ENCODE assay signal across 9 cellular contexts in genomic region chr14:23322568-23323517, GRCh38. TPM values are rescaled to one million over a fixed set of nuclear protein-coding genes. Genes with fewer than 3 reads are reported as not detected.
DNase-seq lines count a peak whose midpoint lies in the region; ATAC-seq and TF ChIP-seq lines count a peak whose summit lies in the region.
"Had no signal": no experiment of that assay in that cellular context is flagged by ENCODE, and none has a peak within 500 bp of the region (broad histone marks: within the 10 kb centered on the region; RNA-seq: fewer than 3 reads in every experiment).

No MANE protein-coding gene starts in this region.

- ATAC-seq in natural killer cell treated with Interleukin-12 subunit alpha and Interleukin-12 subunit beta and Interleukin-15 and Interleukin-18, amount 100 ng/mL, for 72 hours, result no peak
- no peak for ATAC-seq in HG03432 (IDR thresholded peaks at IDR 0.05; ENCODE audit: unreplicated experiment)

- peaks cover 25% of the 10 kb centered on the region for H3K36me3 ChIP-seq in BE2C
- H3K36me3 ChIP-seq in MM.1S (replicated peaks; ENCODE audit: insufficient read depth, low read length), result no peaks in the 10 kb centered on the region
- H3K36me3 ChIP-seq in ectodermal cell (ENCODE audit: control insufficient read depth, insufficient read depth, low read length), result peaks cover 26% of the 10 kb centered on the region

- peaks cover 18% of the 10 kb centered on the region for H3K79me2 ChIP-seq in MM.1S (ENCODE audit: low read length)

- H3K9me2 ChIP-seq in MM.1S (replicated peaks; ENCODE audit: insufficient read depth, low read length), result no peaks in the 10 kb centered on the region

- peaks cover 29% of the 10 kb centered on the region for H3K36me3 Mint-ChIP-seq in natural killer cell treated with Interleukin-12 subunit alpha and Interleukin-12 subunit beta and Interleukin-15 and Interleukin-18, amount 100 ng/mL, for 72 hours

- H3K27me3 ChIP-seq in BE2C, result no peaks in the 10 kb centered on the region
- H3K27me3 ChIP-seq in MM.1S (replicated peaks; ENCODE audit: insufficient read depth, low read length), result no peaks in the 10 kb centered on the region
- H3K27me3 ChIP-seq in ectodermal cell (ENCODE audit: control insufficient read depth, insufficient read depth, low read length, poor library complexity, severe bottlenecking), result no peaks in the 10 kb centered on the region

- no peaks in the 10 kb centered on the region for H4K20me1 ChIP-seq in MM.1S (ENCODE audit: insufficient read depth, low read length)

- TF ChIP-seq CTCF in BE2C (IDR thresholded peaks at IDR 0.05; ENCODE audit: low read depth, low read length) (no peak), MM.1S (IDR thresholded peaks at IDR 0.05; ENCODE audit: low read length) (no peak)

- no peaks in the 10 kb centered on the region for H3K9me3 Mint-ChIP-seq in natural killer cell treated with Interleukin-12 subunit alpha and Interleukin-12 subunit beta and Interleukin-15 and Interleukin-18, amount 100 ng/mL, for 72 hours

- peak overlapping the region; percentile 74 for H3K9ac ChIP-seq in MM.1S (ENCODE audit: low read length)

- WGBS in ectodermal cell, 2 experiments, result 62 to 65% methylated on average over 10 of the region's 10 CpGs

- H3K4me3 Mint-ChIP-seq in natural killer cell treated with Interleukin-12 subunit alpha and Interleukin-12 subunit beta and Interleukin-15 and Interleukin-18, amount 100 ng/mL, for 72 hours, result peak overlapping the region; percentile 96

- H3K4me3 ChIP-seq in BE2C (ENCODE audit: low read depth, low read length), result peak overlapping the region; percentile 100
- H3K4me3 ChIP-seq in MM.1S (ENCODE audit: low read length), result peak overlapping the region; percentile 76
- peak overlapping the region; percentile 95 for H3K4me3 ChIP-seq in ectodermal cell (ENCODE audit: insufficient read depth, low read depth, low read length)

- H3K27ac ChIP-seq in MM.1S (ENCODE audit: low read length) (no peak overlapping the region), ectodermal cell (ENCODE audit: insufficient read depth, low read depth, low read length, poor library complexity, severe bottlenecking) (peak overlapping the region; percentile 63)

- no peak for DNase-seq in BE2C
- no peak for DNase-seq in MM.1S
- DNase-seq in natural killer cell treated with Interleukin-12 subunit alpha and Interleukin-12 subunit beta and Interleukin-15 and Interleukin-18, amount 100 ng/mL, for 72 hours (ENCODE audit: low spot score), result no peak
- DNase-seq in medulla oblongata (ENCODE audit: extremely low spot score), result no peak
- no peak for DNase-seq in KBM-7
- no peak for DNase-seq in activated CD8-positive, alpha-beta memory T cell treated with anti-CD3 and anti-CD28 coated beads for 24 hours
- DNase-seq: NCI-H1092 had no signal

- H3K4me1 ChIP-seq in BE2C (peaks cover 3% of the 10 kb centered on the region; the same call in 1 of the 2 replicates), MM.1S (ENCODE audit: low read length) (peaks cover 3% of the 10 kb centered on the region; the same call in 1 of the 2 replicates), ectodermal cell (ENCODE audit: control insufficient read depth, insufficient read depth, low read length) (peaks cover 9% of the 10 kb centered on the region)

- no peaks in the 10 kb centered on the region for H3F3A ChIP-seq in MM.1S (ENCODE audit: insufficient read depth, low read length)

- peak overlapping the region; percentile 91 to 96 for H3K27ac Mint-ChIP-seq in natural killer cell treated with Interleukin-12 subunit alpha and Interleukin-12 subunit beta and Interleukin-15 and Interleukin-18, amount 100 ng/mL, for 72 hours

- in situ Hi-C loops in KBM-7 (cut with MboI; ENCODE audit: low pct_unique_long_range_greater_than_20kb, low sequenced_read_pairs), result no loop called here

- peak overlapping the region; percentile 86 for H3K4me2 ChIP-seq in MM.1S (ENCODE audit: low read depth, low read length)

- H2AFZ ChIP-seq in MM.1S (ENCODE audit: low read length), result no peak overlapping the region

- peaks cover 27 to 29% of the 10 kb centered on the region in 2 donors for H3K4me1 Mint-ChIP-seq in natural killer cell treated with Interleukin-12 subunit alpha and Interleukin-12 subunit beta and Interleukin-15 and Interleukin-18, amount 100 ng/mL, for 72 hours (ENCODE audit: low read depth in 2 of 2)

- H3K27me3 Mint-ChIP-seq in natural killer cell treated with Interleukin-12 subunit alpha and Interleukin-12 subunit beta and Interleukin-15 and Interleukin-18, amount 100 ng/mL, for 72 hours, result no peaks in the 10 kb centered on the region

- H3K9me3 ChIP-seq in BE2C, result no peaks in the 10 kb centered on the region; the same call in 1 of the 2 replicates
- no peaks in the 10 kb centered on the region for H3K9me3 ChIP-seq in MM.1S (replicated peaks; ENCODE audit: insufficient read depth, low read length)
- no peaks in the 10 kb centered on the region for H3K9me3 ChIP-seq in ectodermal cell (ENCODE audit: control insufficient read depth, low read length)

RNA-seq across cellular contexts. Expression of gene PABPN1, which starts 1.6 kb away (rescaled TPM):
- polyA plus RNA-seq in BE2C (2012; ENCODE audit: insufficient read depth, insufficient read length, low read depth), result 156 TPM
- 470 TPM for polyA plus RNA-seq in ectodermal cell (2013, experiment 1 of 4)
- polyA plus RNA-seq in ectodermal cell (2013, experiment 2 of 4), result 422 TPM
- 322 TPM for polyA plus RNA-seq in ectodermal cell (2013, experiment 3 of 4)
- 370 TPM for polyA plus RNA-seq in ectodermal cell (2013, experiment 4 of 4)
- 100 to 1,000 TPM; 182 to 274 TPM for total RNA-seq in natural killer cell treated with Interleukin-12 subunit alpha and Interleukin-12 subunit beta and Interleukin-15 and Interleukin-18, amount 100 ng/mL, for 72 hours

RNA-seq across cellular contexts. Expression of gene BCL2L2, which starts 16.2 kb away (rescaled TPM):
- polyA plus RNA-seq in BE2C (2012; ENCODE audit: insufficient read depth, insufficient read length, low read depth), result 46.8 TPM
- polyA plus RNA-seq in ectodermal cell (2013, experiment 1 of 4), result 24.1 TPM
- 20.8 TPM for polyA plus RNA-seq in ectodermal cell (2013, experiment 2 of 4)
- polyA plus RNA-seq in ectodermal cell (2013, experiment 3 of 4), result 16.4 TPM
- polyA plus RNA-seq in ectodermal cell (2013, experiment 4 of 4), result 18.0 TPM
- total RNA-seq in natural killer cell treated with Interleukin-12 subunit alpha and Interleukin-12 subunit beta and Interleukin-15 and Interleukin-18, amount 100 ng/mL, for 72 hours, result 10 to 100 TPM; 17.5 to 26.3 TPM

RNA-seq across cellular contexts. Expression of gene PPP1R3E, which starts 20.2 kb away (rescaled TPM):
- polyA plus RNA-seq in BE2C (2012; ENCODE audit: insufficient read depth, insufficient read length, low read depth), result 4.4 TPM
- polyA plus RNA-seq in ectodermal cell (2013, experiment 1 of 4), result 17.7 TPM
- 20.5 TPM for polyA plus RNA-seq in ectodermal cell (2013, experiment 2 of 4)
- polyA plus RNA-seq in ectodermal cell (2013, experiment 3 of 4), result 12.4 TPM
- polyA plus RNA-seq in ectodermal cell (2013, experiment 4 of 4), result 18.0 TPM
- total RNA-seq in natural killer cell treated with Interleukin-12 subunit alpha and Interleukin-12 subunit beta and Interleukin-15 and Interleukin-18, amount 100 ng/mL, for 72 hours, result 10 to 100 TPM; 12.4 to 18.7 TPM

RNA-seq across cellular contexts. Expression of gene SLC22A17, which starts 29.8 kb away (rescaled TPM):
- 38.5 TPM for polyA plus RNA-seq in BE2C (2012; ENCODE audit: insufficient read depth, insufficient read length, low read depth)
- polyA plus RNA-seq in ectodermal cell (2013, experiment 1 of 4), result 76.9 TPM
- polyA plus RNA-seq in ectodermal cell (2013, experiment 2 of 4), result 82.5 TPM
- polyA plus RNA-seq in ectodermal cell (2013, experiment 3 of 4), result 74.7 TPM
- 87.5 TPM for polyA plus RNA-seq in ectodermal cell (2013, experiment 4 of 4)
- total RNA-seq in natural killer cell treated with Interleukin-12 subunit alpha and Interleukin-12 subunit beta and Interleukin-15 and Interleukin-18, amount 100 ng/mL, for 72 hours, result under 1 TPM in 1 of 2 donors, not detected in 1; 0.42 TPM

RNA-seq across cellular contexts. Expression of gene HOMEZ, which starts 36.9 kb away (rescaled TPM):
- 5.0 TPM for polyA plus RNA-seq in BE2C (2012; ENCODE audit: insufficient read depth, insufficient read length, low read depth)
- 29.5 TPM for polyA plus RNA-seq in ectodermal cell (2013, experiment 1 of 4)
- 25.7 TPM for polyA plus RNA-seq in ectodermal cell (2013, experiment 2 of 4)
- polyA plus RNA-seq in ectodermal cell (2013, experiment 3 of 4), result 23.4 TPM
- 28.2 TPM for polyA plus RNA-seq in ectodermal cell (2013, experiment 4 of 4)
- 1 to 10 TPM; 5.8 to 7.8 TPM for total RNA-seq in natural killer cell treated with Interleukin-12 subunit alpha and Interleukin-12 subunit beta and Interleukin-15 and Interleukin-18, amount 100 ng/mL, for 72 hours
